Comparison of ENCODE assay signal across 6 cellular contexts in the genomic region with DNA sequence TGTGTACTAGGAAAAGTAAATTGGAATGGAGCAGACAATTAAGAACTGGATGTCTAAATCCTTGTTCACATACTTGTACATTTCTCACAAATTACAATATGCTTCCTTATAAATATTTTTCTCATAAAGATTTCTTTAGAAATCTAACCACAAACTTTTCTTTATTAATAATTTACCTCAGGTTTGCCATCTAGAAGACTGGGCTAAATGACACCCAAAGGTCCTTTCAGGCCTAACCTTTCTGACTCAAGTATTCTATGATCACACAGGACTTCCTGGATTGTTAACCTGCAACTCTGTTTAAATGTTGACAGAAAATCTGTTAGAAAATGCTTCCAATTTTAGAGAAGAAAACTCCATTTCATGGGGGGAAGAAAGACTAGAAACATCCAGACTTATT.
"Had no signal": no experiment of that assay in that cellular context is flagged by ENCODE, and none has a peak within 500 bp of the region (broad histone marks: within the 10 kb centered on the region; RNA-seq: fewer than 3 reads in every experiment).

No MANE protein-coding gene starts in this region.

- H3K4me3 Mint-ChIP-seq: IgD-negative memory B cell had no signal

- DNase-seq: IMR-90, KBM-7, KG1 had no signal

- ATAC-seq: HepG2, K562 had no signal

- H3K27ac Mint-ChIP-seq: IgD-negative memory B cell had no signal

- H3K4me1 Mint-ChIP-seq: IgD-negative memory B cell had no signal
